13 cellular contexts compared by ENCODE assay signal in the genomic region with DNA sequence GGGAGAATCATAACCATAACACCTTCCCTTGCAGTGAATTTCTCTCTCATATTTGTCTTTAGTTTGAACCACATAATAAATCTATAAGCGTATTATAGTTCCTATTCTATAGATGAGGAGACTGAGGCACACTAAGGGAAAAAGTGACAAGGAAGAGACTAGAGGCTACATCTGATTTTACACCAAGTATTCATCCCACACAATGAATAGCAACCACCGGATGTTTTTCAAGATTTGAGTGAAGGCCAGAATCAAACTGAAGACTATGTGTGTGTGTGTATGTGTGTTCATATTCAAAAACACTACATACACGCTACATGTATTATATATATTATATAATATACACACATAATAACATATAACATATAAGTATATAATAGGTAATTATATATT. TPM values are rescaled to one million over a fixed set of nuclear protein-coding genes. Genes with fewer than 3 reads are reported as not detected.
DNase-seq lines count a peak whose midpoint lies in the region; ATAC-seq and TF ChIP-seq lines count a peak whose summit lies in the region.
"Had no signal": no experiment of that assay in that cellular context is flagged by ENCODE, and none has a peak within 500 bp of the region (broad histone marks: within the 10 kb centered on the region; RNA-seq: fewer than 3 reads in every experiment).

No MANE protein-coding gene starts in this region.

- H3K9me3 Mint-ChIP-seq in CD4-positive, CD25-positive, alpha-beta regulatory T cell, result peaks cover 0 to 3% (median 1%) of the 10 kb centered on the region in 7 donors
- peaks cover 2 to 6% of the 10 kb centered on the region in 2 donors for H3K9me3 Mint-ChIP-seq in activated naive CD4-positive, alpha-beta T cell treated with anti-CD3 and anti-CD28 coated beads, Interleukin-2, amount 50 U/mL, for 72 hours
- H3K9me3 Mint-ChIP-seq in naive thymus-derived CD4-positive, alpha-beta T cell, result peaks cover 0 to 15% (median 8%) of the 10 kb centered on the region in 11 donors
- H3K9me3 Mint-ChIP-seq in neural progenitor cell, result no peaks in the 10 kb centered on the region
- H3K9me3 Mint-ChIP-seq: mesothelial cell of epicardium had no signal

- H2AFZ ChIP-seq in neural progenitor cell (replicated peaks), result no peak overlapping the region

- H3K27me3 ChIP-seq in CD4-positive, CD25-positive, alpha-beta regulatory T cell (ENCODE audit: control insufficient read depth, insufficient read depth, low read length), result no peaks in the 10 kb centered on the region
- no peaks in the 10 kb centered on the region for H3K27me3 ChIP-seq in naive thymus-derived CD4-positive, alpha-beta T cell (ENCODE audit: control insufficient read depth in 2 of 2, insufficient read depth in 2 of 2, low read length in 2 of 2)
- no peaks in the 10 kb centered on the region for H3K27me3 ChIP-seq in uterus
- no peaks in the 10 kb centered on the region for H3K27me3 ChIP-seq in neural progenitor cell
- H3K27me3 ChIP-seq: adrenal gland, suprapubic skin had no signal

- no peaks in the 10 kb centered on the region for H4K20me1 ChIP-seq in neural progenitor cell (ENCODE audit: low read depth)

- peak overlapping the region; percentile 66 to 90 (median 88) for H3K4me3 Mint-ChIP-seq in CD4-positive, CD25-positive, alpha-beta regulatory T cell
- peak overlapping the region; percentile 82 to 93 (median 89) for H3K4me3 Mint-ChIP-seq in naive thymus-derived CD4-positive, alpha-beta T cell
- no peak overlapping the region for H3K4me3 Mint-ChIP-seq in neural progenitor cell
- H3K4me3 Mint-ChIP-seq: mesothelial cell of epicardium had no signal

- no peak for ATAC-seq in CD4-positive, CD25-positive, alpha-beta regulatory T cell (ENCODE audit: low read depth in 2 of 2)
- peak; percentile 2 for ATAC-seq in GM19372 (IDR thresholded peaks at IDR 0.05; ENCODE audit: low read depth, unreplicated experiment)
- ATAC-seq in activated naive CD4-positive, alpha-beta T cell treated with anti-CD3 and anti-CD28 coated beads, Interleukin-2, amount 50 U/mL, for 72 hours, result peak in 1 of 2 donors; percentile 56
- ATAC-seq in naive thymus-derived CD4-positive, alpha-beta T cell, result no peak

- H3K36me3 ChIP-seq in CD4-positive, CD25-positive, alpha-beta regulatory T cell (ENCODE audit: control insufficient read depth, insufficient read depth, low read length), result no peaks in the 10 kb centered on the region
- H3K36me3 ChIP-seq in naive thymus-derived CD4-positive, alpha-beta T cell (ENCODE audit: control insufficient read depth in 2 of 3, insufficient read depth in 3 of 3, low read length in 3 of 3), result no peaks in the 10 kb centered on the region
- H3K36me3 ChIP-seq in uterus, result no peaks in the 10 kb centered on the region
- H3K36me3 ChIP-seq in neural progenitor cell, result no peaks in the 10 kb centered on the region
- H3K36me3 ChIP-seq: adrenal gland, suprapubic skin had no signal

- H3K9me3 ChIP-seq in CD4-positive, CD25-positive, alpha-beta regulatory T cell (ENCODE audit: control insufficient read depth in 2 of 2, low read length in 2 of 2), result no peaks in the 10 kb centered on the region
- H3K9me3 ChIP-seq in naive thymus-derived CD4-positive, alpha-beta T cell (ENCODE audit: control insufficient read depth in 2 of 3, low read length in 3 of 3), result peaks cover 0 to 3% (median 2%) of the 10 kb centered on the region in 3 experiments
- no peaks in the 10 kb centered on the region for H3K9me3 ChIP-seq in uterus
- H3K9me3 ChIP-seq in neural progenitor cell (ENCODE audit: low read depth), result no peaks in the 10 kb centered on the region
- H3K9me3 ChIP-seq: adrenal gland, suprapubic skin had no signal

- peak in 1 of 3 donors; percentile 66 for DNase-seq in CD4-positive, CD25-positive, alpha-beta regulatory T cell
- no peak for DNase-seq in activated naive CD4-positive, alpha-beta T cell treated with anti-CD3 and anti-CD28 coated beads, Interleukin-2, amount 50 U/mL, for 72 hours (ENCODE audit: low spot score in 2 of 2)
- DNase-seq in naive thymus-derived CD4-positive, alpha-beta T cell, result no peak
- DNase-seq in GM10266 (ENCODE audit: extremely low spot score), result no peak
- DNase-seq in uterus, result no peak
- no peak for DNase-seq in neural progenitor cell (ENCODE audit: low spot score)
- no peak for DNase-seq in substantia nigra (lab: John Stamatoyannopoulos, UW)
- DNase-seq: adrenal gland, GDM1 had no signal

- H3K27ac Mint-ChIP-seq in CD4-positive, CD25-positive, alpha-beta regulatory T cell, result peak overlapping the region; percentile 1 to 90 (median 67)
- H3K27ac Mint-ChIP-seq in activated naive CD4-positive, alpha-beta T cell treated with anti-CD3 and anti-CD28 coated beads, Interleukin-2, amount 50 U/mL, for 72 hours, result peak overlapping the region; percentile 91 to 99
- H3K27ac Mint-ChIP-seq in naive thymus-derived CD4-positive, alpha-beta T cell, result peak overlapping the region in 1 of 9 donors; percentile 99
- H3K27ac Mint-ChIP-seq in neural progenitor cell, result no peak overlapping the region
- H3K27ac Mint-ChIP-seq: mesothelial cell of epicardium had no signal

- H3K4me1 ChIP-seq in CD4-positive, CD25-positive, alpha-beta regulatory T cell (ENCODE audit: control insufficient read depth, insufficient read depth, low read length, poor library complexity, severe bottlenecking), result peaks cover 33% of the 10 kb centered on the region
- H3K4me1 ChIP-seq in naive thymus-derived CD4-positive, alpha-beta T cell (ENCODE audit: control insufficient read depth in 2 of 2, insufficient read depth in 2 of 2, low read length in 2 of 2), result peaks cover 20 to 28% of the 10 kb centered on the region in 2 donors
- H3K4me1 ChIP-seq in uterus, result peaks cover 0 to 11% of the 10 kb centered on the region in 2 donors
- peaks cover 12% of the 10 kb centered on the region for H3K4me1 ChIP-seq in neural progenitor cell
- H3K4me1 ChIP-seq: adrenal gland had no signal

- TF ChIP-seq CTCF in GM10266 (IDR thresholded peaks at IDR 0.05; ENCODE audit: control insufficient read depth, insufficient read depth, low read depth, missing control alignments) (no peak), uterus (IDR thresholded peaks at IDR 0.05) (no peak), neural progenitor cell (IDR thresholded peaks at IDR 0.05) (no peak)

- H3F3A ChIP-seq in neural progenitor cell (ENCODE audit: low read depth), result no peaks in the 10 kb centered on the region

- CTCF ChIA-PET in naive thymus-derived CD4-positive, alpha-beta T cell (lab: Charles Lee), result interaction anchor here (0.7 to 18.5 kb wide), 13 partner anchors 11 to 209 kb away, joined by 3 to 388 read pairs (median 7); no protein-coding TSS in a partner anchor

- H3K4me2 ChIP-seq in neural progenitor cell, result no peak overlapping the region

- intact Hi-C loops in naive thymus-derived CD4-positive, alpha-beta T cell (cut with micrococcal nuclease), result loop anchor here (1.0 to 2.0 kb wide), 4 partner anchors 8 to 29 kb away; no protein-coding TSS in a partner anchor
- intact Hi-C loops in uterus (cut with DNase I; ENCODE audit: low total_unique reads), result no loop called here

- H3K36me3 Mint-ChIP-seq in CD4-positive, CD25-positive, alpha-beta regulatory T cell, result no peaks in the 10 kb centered on the region
- H3K36me3 Mint-ChIP-seq in activated naive CD4-positive, alpha-beta T cell treated with anti-CD3 and anti-CD28 coated beads, Interleukin-2, amount 50 U/mL, for 72 hours, result peaks cover 10 to 37% of the 10 kb centered on the region in 2 donors
- H3K36me3 Mint-ChIP-seq in naive thymus-derived CD4-positive, alpha-beta T cell, result peaks cover 0 to 25% (median 4%) of the 10 kb centered on the region in 5 donors
- no peaks in the 10 kb centered on the region for H3K36me3 Mint-ChIP-seq in neural progenitor cell
- H3K36me3 Mint-ChIP-seq: mesothelial cell of epicardium had no signal

- H3K27me3 Mint-ChIP-seq in CD4-positive, CD25-positive, alpha-beta regulatory T cell, result peaks cover 2% of the 10 kb centered on the region
- H3K27me3 Mint-ChIP-seq in naive thymus-derived CD4-positive, alpha-beta T cell, result peaks cover 0 to 6% (median 6%) of the 10 kb centered on the region in 5 donors
- H3K27me3 Mint-ChIP-seq in neural progenitor cell (ENCODE audit: insufficient read depth, low read depth), result peaks cover 10% of the 10 kb centered on the region

- H3K27ac ChIP-seq in CD4-positive, CD25-positive, alpha-beta regulatory T cell (ENCODE audit: insufficient read depth, low read length, poor library complexity, severe bottlenecking), result no peak overlapping the region
- no peak overlapping the region for H3K27ac ChIP-seq in naive thymus-derived CD4-positive, alpha-beta T cell (ENCODE audit: low read depth, low read length)
- H3K27ac ChIP-seq in uterus (peak overlapping the region in 1 of 2 donors; percentile 7), neural progenitor cell (no peak overlapping the region), substantia nigra (ENCODE audit: low read depth, low read length, poor library complexity, severe bottlenecking) (no peak overlapping the region)
- H3K27ac ChIP-seq: adrenal gland, SK-N-MC, suprapubic skin had no signal

- no peak for TF ChIP-seq POLR2A in uterus (IDR thresholded peaks at IDR 0.05)

- H3K79me2 ChIP-seq in neural progenitor cell (ENCODE audit: low read depth), result no peaks in the 10 kb centered on the region

- POLR2A ChIA-PET in naive thymus-derived CD4-positive, alpha-beta T cell (lab: Charles Lee), result interaction anchor here (1.1 to 3.2 kb wide), 6 partner anchors 9 to 109 kb away, joined by 3 to 32 read pairs (median 6); a partner anchor contains a TSS

- peak overlapping the region; percentile 92 for H3K4me3 ChIP-seq in CD4-positive, CD25-positive, alpha-beta regulatory T cell (ENCODE audit: low read depth, low read length)
- peak overlapping the region; percentile 72 for H3K4me3 ChIP-seq in naive thymus-derived CD4-positive, alpha-beta T cell (ENCODE audit: low read length)
- H3K4me3 ChIP-seq in uterus (no peak overlapping the region), neural progenitor cell (no peak overlapping the region)
- H3K4me3 ChIP-seq: SK-N-MC had no signal

- H3K9ac ChIP-seq in neural progenitor cell, result no peak overlapping the region

- H3K4me1 Mint-ChIP-seq in CD4-positive, CD25-positive, alpha-beta regulatory T cell, result peaks cover 11 to 39% (median 24%) of the 10 kb centered on the region in 4 donors
- peaks cover 20 to 91% (median 28%) of the 10 kb centered on the region in 7 donors for H3K4me1 Mint-ChIP-seq in naive thymus-derived CD4-positive, alpha-beta T cell
- peaks cover 14% of the 10 kb centered on the region for H3K4me1 Mint-ChIP-seq in neural progenitor cell
- H3K4me1 Mint-ChIP-seq: mesothelial cell of epicardium had no signal

RNA-seq across cellular contexts. Expression of a gene that starts 4.7 kb away (rescaled TPM):
- 0.96 TPM for total RNA-seq in CD4-positive, CD25-positive, alpha-beta regulatory T cell
- 1 to 10 TPM; 2.6 to 5.7 (median 4.9) TPM for polyA plus RNA-seq in CD4-positive, CD25-positive, alpha-beta regulatory T cell
- total RNA-seq in activated naive CD4-positive, alpha-beta T cell treated with anti-CD3 and anti-CD28 coated beads, Interleukin-2, amount 50 U/mL, for 72 hours, result 10 to 100 TPM; 12.9 to 50.0 TPM
- 10 to 100 TPM in 1 of 5 experiments, 1 to 10 TPM in 2, under 1 TPM in 2; 0.32 to 63.1 (median 1.4) TPM for total RNA-seq in naive thymus-derived CD4-positive, alpha-beta T cell
- not detected for polyA plus RNA-seq in naive thymus-derived CD4-positive, alpha-beta T cell
- total RNA-seq in uterus (10 to 100 TPM; 11.8 to 84.1 (median 21.0) TPM), neural progenitor cell (ENCODE audit: low replicate concordance) (0.62 TPM in 1 of 2 replicates, not detected in the other)

RNA-seq across cellular contexts. Expression of a gene that starts 25.5 kb away (rescaled TPM):
- not detected for total RNA-seq in CD4-positive, CD25-positive, alpha-beta regulatory T cell
- not detected for polyA plus RNA-seq in CD4-positive, CD25-positive, alpha-beta regulatory T cell
- under 1 TPM; 0.20 to 0.49 TPM for total RNA-seq in activated naive CD4-positive, alpha-beta T cell treated with anti-CD3 and anti-CD28 coated beads, Interleukin-2, amount 50 U/mL, for 72 hours
- total RNA-seq in naive thymus-derived CD4-positive, alpha-beta T cell, result not detected
- not detected for polyA plus RNA-seq in naive thymus-derived CD4-positive, alpha-beta T cell
- not detected for total RNA-seq in uterus
- not detected in 2 replicates for total RNA-seq in neural progenitor cell (ENCODE audit: low replicate concordance)
- total RNA-seq: adrenal gland, mesothelial cell of epicardium, suprapubic skin had no signal
- polyA plus RNA-seq: adrenal gland had no signal

RNA-seq across cellular contexts. Expression of a gene that starts 44.5 kb away (rescaled TPM):
- total RNA-seq in CD4-positive, CD25-positive, alpha-beta regulatory T cell, result not detected
- not detected for polyA plus RNA-seq in CD4-positive, CD25-positive, alpha-beta regulatory T cell
- total RNA-seq in activated naive CD4-positive, alpha-beta T cell treated with anti-CD3 and anti-CD28 coated beads, Interleukin-2, amount 50 U/mL, for 72 hours, result not detected
- total RNA-seq in naive thymus-derived CD4-positive, alpha-beta T cell, result not detected
- polyA plus RNA-seq in naive thymus-derived CD4-positive, alpha-beta T cell, result not detected
- total RNA-seq in uterus, result under 1 TPM in 1 of 4 donors, not detected in 3; 0.48 TPM
- total RNA-seq in neural progenitor cell (ENCODE audit: low replicate concordance), result not detected in 2 replicates
- total RNA-seq: adrenal gland, mesothelial cell of epicardium, suprapubic skin had no signal
- polyA plus RNA-seq: adrenal gland had no signal

RNA-seq across cellular contexts. Expression of a gene that starts 54.5 kb away (rescaled TPM):
- total RNA-seq in CD4-positive, CD25-positive, alpha-beta regulatory T cell, result 0.25 TPM
- polyA plus RNA-seq in CD4-positive, CD25-positive, alpha-beta regulatory T cell, result under 1 TPM in 3 of 4 donors, not detected in 1; 0.33 to 0.46 (median 0.41) TPM
- 1 to 10 TPM; 1.2 to 2.3 TPM for total RNA-seq in activated naive CD4-positive, alpha-beta T cell treated with anti-CD3 and anti-CD28 coated beads, Interleukin-2, amount 50 U/mL, for 72 hours
- 1 to 10 TPM in 1 of 5 experiments, under 1 TPM in 3, not detected in 1; 0.11 to 2.5 (median 0.63) TPM for total RNA-seq in naive thymus-derived CD4-positive, alpha-beta T cell
- under 1 TPM; 0.35 to 0.56 TPM for polyA plus RNA-seq in naive thymus-derived CD4-positive, alpha-beta T cell
- total RNA-seq in uterus (1 to 10 TPM in 1 of 4 donors, under 1 TPM in 1, not detected in 2; 0.37 to 3.8 TPM), neural progenitor cell (ENCODE audit: low replicate concordance) (6.8 and 9.6 TPM in 2 replicates)

Comparison
In these comparisons a context has a peak if more than half of its experiments do, and no peak if none do; other contexts are left out.
1. H3K4me3 ChIP-seq: peak in CD4-positive, CD25-positive, alpha-beta regulatory T cell (single experiment) and naive thymus-derived CD4-positive, alpha-beta T cell (single experiment); none in uterus (0 of 2) and neural progenitor cell (single experiment).